ENCODE assay signal across 19 cellular contexts in the genomic region with DNA sequence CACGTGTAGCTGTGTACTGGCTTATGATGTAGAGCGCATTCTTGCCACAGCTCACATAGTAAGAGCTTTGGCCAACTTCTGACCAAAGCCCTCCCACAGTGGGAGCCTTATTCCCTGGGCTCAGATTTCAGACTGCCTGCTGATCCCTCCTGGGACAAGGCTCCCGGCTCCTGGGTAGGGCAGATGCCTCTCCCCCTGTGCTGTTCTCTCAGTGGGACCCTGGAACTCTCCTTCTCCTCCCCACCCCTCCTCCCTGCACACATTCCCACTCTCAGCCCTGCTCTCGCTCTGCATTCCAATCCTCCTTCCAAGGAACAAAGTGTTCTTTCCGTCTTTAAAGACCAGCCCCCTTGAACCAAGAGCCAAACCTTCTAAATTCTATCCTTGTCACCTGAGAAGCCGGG. TPM values are rescaled to one million over a fixed set of nuclear protein-coding genes. Genes with fewer than 3 reads are reported as not detected.
DNase-seq lines count a peak whose midpoint lies in the region; ATAC-seq and TF ChIP-seq lines count a peak whose summit lies in the region.
"Had no signal": no experiment of that assay in that cellular context is flagged by ENCODE, and none has a peak within 500 bp of the region (broad histone marks: within the 10 kb centered on the region; RNA-seq: fewer than 3 reads in every experiment).

No MANE protein-coding gene starts in this region.

- in situ Hi-C loops in HAP-1 (cut with MboI; ENCODE audit: low sequenced_read_pairs) = no loop called here

- peaks cover 97% of the 10 kb centered on the region for H3K4me1 Mint-ChIP-seq in activated CD4-positive, alpha-beta T cell treated with anti-CD3 and anti-CD28 coated beads, Interleukin-2, amount 10 ng/mL, durations not matched to agents 7 days and 5 days
- H3K4me1 Mint-ChIP-seq in activated T-cell treated with anti-CD3 and anti-CD28 coated beads, Interleukin-2, amount 50 U/mL, for 72 hours (ENCODE audit: low read depth) = peaks cover 97% of the 10 kb centered on the region
- H3K4me1 Mint-ChIP-seq in immature natural killer cell = peaks cover 98 to 100% of the 10 kb centered on the region in 2 donors

- H3K9me3 ChIP-seq in thoracic aorta (peaks cover 6% of the 10 kb centered on the region), HAP-1 (no peaks in the 10 kb centered on the region)
- H3K9me3 ChIP-seq: thyroid gland had no signal

- POLR2A ChIA-PET in activated CD4-positive, alpha-beta T cell treated with anti-CD3 and anti-CD28 coated beads, Interleukin-2, amount 10 ng/mL, durations not matched to agents 7 days and 5 days (lab: Charles Lee) = interaction anchor here (0.8 kb wide), 1 partner anchor 12 kb away, joined by 3 read pairs; no protein-coding TSS in a partner anchor

- H3K27me3 ChIP-seq in thoracic aorta (replicated peaks; ENCODE audit: insufficient read depth) (no peaks in the 10 kb centered on the region), HAP-1 (ENCODE audit: low read depth) (no peaks in the 10 kb centered on the region)
- H3K27me3 ChIP-seq: thyroid gland had no signal

- CTCF ChIA-PET in activated CD4-positive, alpha-beta T cell treated with anti-CD3 and anti-CD28 coated beads, Interleukin-2, amount 10 ng/mL, durations not matched to agents 7 days and 5 days (lab: Charles Lee) = interaction anchor here (0.7 to 2.4 kb wide), 6 partner anchors 11 to 51 kb away, joined by 3 to 19 read pairs (median 6); a partner anchor contains a TSS

- peak overlapping the region; percentile 96 for H3K27ac Mint-ChIP-seq in activated CD4-positive, alpha-beta T cell treated with anti-CD3 and anti-CD28 coated beads, Interleukin-2, amount 10 ng/mL, durations not matched to agents 7 days and 5 days
- H3K27ac Mint-ChIP-seq in activated T-cell treated with anti-CD3 and anti-CD28 coated beads, Interleukin-2, amount 50 U/mL, for 72 hours = peak overlapping the region; percentile 91
- H3K27ac Mint-ChIP-seq in immature natural killer cell = peak overlapping the region; percentile 93 to 99 (median 98)

- H3K4me3 Mint-ChIP-seq in activated CD4-positive, alpha-beta T cell treated with anti-CD3 and anti-CD28 coated beads, Interleukin-2, amount 10 ng/mL, durations not matched to agents 7 days and 5 days = peak overlapping the region; percentile 74
- peak overlapping the region; percentile 66 for H3K4me3 Mint-ChIP-seq in activated T-cell treated with anti-CD3 and anti-CD28 coated beads, Interleukin-2, amount 50 U/mL, for 72 hours
- peak overlapping the region; percentile 83 to 89 (median 88) for H3K4me3 Mint-ChIP-seq in immature natural killer cell

- no peak for TF ChIP-seq CTCF in thoracic aorta (IDR thresholded peaks at IDR 0.05)

- H3K27ac ChIP-seq in thoracic aorta = peak overlapping the region; percentile 38 to 67
- H3K27ac ChIP-seq: GM23248, RWPE1, thyroid gland, VCaP had no signal

- no peaks in the 10 kb centered on the region for H3K36me3 ChIP-seq in thoracic aorta
- no peaks in the 10 kb centered on the region for H3K36me3 ChIP-seq in HAP-1 (replicated peaks)
- H3K36me3 ChIP-seq: thyroid gland had no signal

- H3K9me3 Mint-ChIP-seq in activated CD4-positive, alpha-beta T cell treated with anti-CD3 and anti-CD28 coated beads, Interleukin-2, amount 10 ng/mL, durations not matched to agents 7 days and 5 days = no peaks in the 10 kb centered on the region
- no peaks in the 10 kb centered on the region for H3K9me3 Mint-ChIP-seq in activated T-cell treated with anti-CD3 and anti-CD28 coated beads, Interleukin-2, amount 50 U/mL, for 72 hours
- H3K9me3 Mint-ChIP-seq in immature natural killer cell = no peaks in the 10 kb centered on the region

- no peaks in the 10 kb centered on the region for H3K27me3 Mint-ChIP-seq in activated CD4-positive, alpha-beta T cell treated with anti-CD3 and anti-CD28 coated beads, Interleukin-2, amount 10 ng/mL, durations not matched to agents 7 days and 5 days
- no peaks in the 10 kb centered on the region for H3K27me3 Mint-ChIP-seq in activated T-cell treated with anti-CD3 and anti-CD28 coated beads, Interleukin-2, amount 50 U/mL, for 72 hours (ENCODE audit: low read depth)
- peaks cover 19 to 23% (median 20%) of the 10 kb centered on the region in 3 donors for H3K27me3 Mint-ChIP-seq in immature natural killer cell (ENCODE audit: low read depth in 3 of 3)

- H3K4me1 ChIP-seq in thoracic aorta (ENCODE audit: control insufficient read depth in 1 of 2, low read depth in 2 of 2) = peaks cover 10 to 24% of the 10 kb centered on the region in 2 donors
- H3K4me1 ChIP-seq in HAP-1 = no peaks in the 10 kb centered on the region

- no peak for ATAC-seq in activated T-cell treated with anti-CD3 and anti-CD28 coated beads, Interleukin-2, amount 50 U/mL, for 72 hours (replicated peaks in 1 of 2)
- ATAC-seq in thoracic aorta (ENCODE audit: insufficient number of reproducible peaks, low FRiP score, low read depth) = peak; percentile 54

- no peak overlapping the region for H3K4me3 ChIP-seq in thoracic aorta
- no peak overlapping the region for H3K4me3 ChIP-seq in HAP-1
- H3K4me3 ChIP-seq: GM23248, thyroid gland had no signal

- DNase-seq in activated CD4-positive, alpha-beta T cell treated with anti-CD3 and anti-CD28 coated beads, Interleukin-2, amount 10 ng/mL, durations not matched to agents 7 days and 5 days = no peak
- DNase-seq in activated CD4-positive, alpha-beta T cell treated with anti-CD3 and anti-CD28 coated beads for 1 hour = no peak
- DNase-seq in activated T-cell treated with anti-CD3 and anti-CD28 coated beads, Interleukin-2, amount 50 U/mL, for 72 hours = no peak
- no peak for DNase-seq in immature natural killer cell
- no peak for DNase-seq in thoracic aorta (ENCODE audit: low spot score)
- no peak for DNase-seq in cortex of kidney (lab: John Stamatoyannopoulos, UW)
- DNase-seq in HAP-1 (ENCODE audit: low spot score in 2 of 2) = no peak
- no peak for DNase-seq in NCI-H146 (lab: John Stamatoyannopoulos, UW)
- DNase-seq: amygdala; GDM1; GM23248; NCI-H2227 treated with DMSO at 0.1 percent for 48 hours; stimulated activated CD4-positive, alpha-beta T cell treated with anti-CD3 and anti-CD28 coated beads, Interleukin-1b, Interleukin-23, amount 100 ng/mL, for 48 hours had no signal

- peaks cover 79% of the 10 kb centered on the region for H3K36me3 Mint-ChIP-seq in activated CD4-positive, alpha-beta T cell treated with anti-CD3 and anti-CD28 coated beads, Interleukin-2, amount 10 ng/mL, durations not matched to agents 7 days and 5 days (ENCODE audit: low read depth)
- H3K36me3 Mint-ChIP-seq in activated T-cell treated with anti-CD3 and anti-CD28 coated beads, Interleukin-2, amount 50 U/mL, for 72 hours (ENCODE audit: insufficient read depth in 2 of 2) = peaks cover 17 to 38% of the 10 kb centered on the region in 2 donors
- H3K36me3 Mint-ChIP-seq in immature natural killer cell = peaks cover 15 to 44% (median 30%) of the 10 kb centered on the region in 3 donors

RNA-seq across cellular contexts. Expression of a gene that starts 17.5 kb away (rescaled TPM):
- 100 to 1,000 TPM; 285 to 309 TPM for total RNA-seq in activated CD4-positive, alpha-beta T cell treated with anti-CD3 and anti-CD28 coated beads, Interleukin-2, amount 10 ng/mL, durations not matched to agents 7 days and 5 days
- 100 to 1,000 TPM; 162 to 190 TPM for total RNA-seq in activated T-cell treated with anti-CD3 and anti-CD28 coated beads, Interleukin-2, amount 50 U/mL, for 72 hours
- polyA plus RNA-seq in immature natural killer cell = 100 to 1,000 TPM in 1 of 3 donors, 10 to 100 TPM in 2; 87.1 to 276 (median 99.3) TPM
- 10 to 100 TPM; 56.9 to 76.5 TPM for total RNA-seq in thoracic aorta
- total RNA-seq: A673, epithelial cell of proximal tubule, GM23248, LHCN-M2 had no signal
- polyA plus RNA-seq: GM23248 had no signal

RNA-seq across cellular contexts. Expression of a gene that starts 47.3 kb away (rescaled TPM):
- total RNA-seq in activated CD4-positive, alpha-beta T cell treated with anti-CD3 and anti-CD28 coated beads, Interleukin-2, amount 10 ng/mL, durations not matched to agents 7 days and 5 days = not detected
- total RNA-seq in activated T-cell treated with anti-CD3 and anti-CD28 coated beads, Interleukin-2, amount 50 U/mL, for 72 hours = not detected
- polyA plus RNA-seq in immature natural killer cell = 1 to 10 TPM in 1 of 3 donors, under 1 TPM in 1, not detected in 1; 0.23 to 1.9 TPM
- total RNA-seq in thoracic aorta = not detected
- total RNA-seq: A673, epithelial cell of proximal tubule, GM23248, LHCN-M2, thyroid gland had no signal
- polyA plus RNA-seq: GM23248 had no signal
